Comparison of ENCODE assay signal across 8 cellular contexts in the genomic region with DNA sequence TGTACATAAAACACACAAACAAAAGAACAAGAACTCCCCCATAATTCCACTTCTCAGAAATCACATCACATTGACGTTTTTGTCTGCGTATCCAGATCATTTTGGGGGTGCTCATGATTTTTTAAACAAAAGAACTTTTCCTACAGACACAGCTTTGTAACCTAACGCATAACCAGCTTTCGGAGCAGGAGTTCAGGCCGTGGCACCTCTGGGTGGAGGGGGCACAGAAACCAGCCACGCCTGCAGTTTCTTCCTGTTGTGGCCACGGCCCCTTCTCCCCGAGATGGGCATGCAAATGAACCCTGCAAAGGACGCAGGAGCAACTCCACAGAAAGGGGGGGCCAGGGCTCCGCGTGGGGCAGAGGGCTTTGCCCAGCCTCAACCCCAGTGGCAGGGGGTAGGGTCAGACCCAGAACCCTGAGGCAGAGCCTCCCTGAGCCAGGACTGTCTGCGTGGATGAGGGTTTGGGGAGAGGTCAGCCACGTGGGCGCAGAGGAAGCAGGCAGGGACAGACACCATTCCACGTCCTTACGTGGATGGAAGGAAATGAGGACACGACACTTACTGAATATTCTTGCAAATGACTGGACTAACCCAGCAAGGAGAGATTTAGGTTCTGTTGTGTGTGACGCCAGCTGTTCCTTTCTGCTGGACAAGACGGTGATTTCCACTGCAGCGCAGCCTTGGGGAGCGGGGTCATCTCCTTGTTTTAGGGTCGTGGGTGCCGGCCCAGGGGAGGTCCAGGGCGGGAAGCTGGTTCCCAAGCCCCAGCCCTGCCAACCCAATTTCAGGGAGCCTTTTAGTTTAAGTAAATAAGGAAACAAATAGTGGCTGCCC.
A peak's percentile ranks its signal among the peaks of the same experiment; 100 is the strongest.
DNase-seq lines count a peak whose midpoint lies in the region; ATAC-seq, FAIRE-seq and TF ChIP-seq lines count a peak whose summit lies in the region.

No MANE protein-coding gene starts in this region.

- H3K36me3 ChIP-seq in Loucy (ENCODE audit: insufficient read depth, low read length): peaks cover 25% of the 10 kb centered on the region; the same call in 1 of the 2 replicates
- peaks cover 3 to 8% of the 10 kb centered on the region in 2 experiments for H3K36me3 ChIP-seq in GM12878 (ENCODE audit: control insufficient read depth in 2 of 2, insufficient read depth in 2 of 2, low read length in 1 of 2)
- H3K36me3 ChIP-seq in osteoblast (ENCODE audit: insufficient read depth, low read length): peaks cover 13% of the 10 kb centered on the region
- no peaks in the 10 kb centered on the region for H3K36me3 ChIP-seq in small intestine (ENCODE audit: control insufficient read depth in 2 of 2, insufficient read depth in 2 of 2, low read length in 2 of 2)

- in situ Hi-C loops in GM12878 (cut with MboI): loop anchor here (5.0 kb wide), 1 partner anchor 59 kb away; no protein-coding TSS in a partner anchor

- DNase-seq in GM12878 (ENCODE audit: low read depth, low spot score): no peak
- peak; percentile 48 for DNase-seq in osteoblast (ENCODE audit: insufficient read length, low spot score, missing footprints)
- DNase-seq in small intestine: no peak
- DNase-seq in inferior parietal cortex (ENCODE audit: extremely low spot score): no peak
- no peak for DNase-seq in GM10266 (ENCODE audit: extremely low spot score)
- no peak for DNase-seq in NCI-H2171 treated with DMSO at 0.1 percent for 48 hours (lab: John Stamatoyannopoulos, UW)

- no peak for TF ChIP-seq POLR2A in GM12878 (IDR thresholded peaks at IDR 0.05; ENCODE audit: low read depth, low read length)

- 19% methylated on average over 24 of the region's 24 CpGs for WGBS in GM12878 (ENCODE audit: insufficient coverage, insufficient replicate concordance, low lambda C conversion rate, missing lambda C conversion rate)
- 66 to 78% (median 67%) methylated on average over 24 of the region's 24 CpGs for WGBS in small intestine, 3 donors

- TF ChIP-seq CTCF in Loucy (conservative IDR thresholded peaks at IDR 0.05; ENCODE audit: low read length) (no peak), GM12878 (IDR thresholded peaks at IDR 0.05 in 2 of 3, conservative IDR thresholded peaks at IDR 0.05 in 1 of 3; ENCODE audit: control insufficient read depth in 2 of 3, extremely low read depth in 1 of 3, insufficient read depth in 1 of 3, low read depth in 3 of 3, low read length in 3 of 3) (no peak), osteoblast (IDR thresholded peaks at IDR 0.05; ENCODE audit: extremely low read depth, low read depth, low read length) (no peak), GM10266 (IDR thresholded peaks at IDR 0.05; ENCODE audit: control insufficient read depth, insufficient read depth, low read depth, missing control alignments) (no peak)

- H2AFZ ChIP-seq in Loucy (ENCODE audit: low read length) (no peak overlapping the region), GM12878 (ENCODE audit: control insufficient read depth, low read depth, low read length) (no peak overlapping the region; the same call in 1 of the 2 replicates), osteoblast (ENCODE audit: low read length) (no peak overlapping the region)

- no peaks in the 10 kb centered on the region for H3K27me3 ChIP-seq in Loucy (ENCODE audit: insufficient read depth, low read length, poor library complexity, severe bottlenecking)
- no peaks in the 10 kb centered on the region for H3K27me3 ChIP-seq in GM12878 (replicated peaks in 1 of 2; ENCODE audit: control insufficient read depth in 2 of 2, insufficient read depth in 2 of 2, low read length in 1 of 2)
- H3K27me3 ChIP-seq in osteoblast (ENCODE audit: insufficient read depth, low read length): no peaks in the 10 kb centered on the region
- no peaks in the 10 kb centered on the region for H3K27me3 ChIP-seq in small intestine (ENCODE audit: control insufficient read depth in 2 of 2, insufficient read depth in 2 of 2, low read length in 2 of 2)

- H3K4me1 ChIP-seq in Loucy (ENCODE audit: insufficient read depth, low read length, poor library complexity, severe bottlenecking): peaks cover 40% of the 10 kb centered on the region
- H3K4me1 ChIP-seq in GM12878 (ENCODE audit: control insufficient read depth, insufficient read depth, low read length): peaks cover 50% of the 10 kb centered on the region
- peaks cover 57% of the 10 kb centered on the region for H3K4me1 ChIP-seq in osteoblast (ENCODE audit: insufficient read depth, low read length)
- H3K4me1 ChIP-seq in small intestine (ENCODE audit: control insufficient read depth in 2 of 2, insufficient read depth in 1 of 2, low read depth in 1 of 2, low read length in 1 of 2): peaks cover 0 to 2% of the 10 kb centered on the region in 2 donors

- H3K9me3 ChIP-seq in Loucy (ENCODE audit: insufficient read depth, low read depth, low read length) (no peaks in the 10 kb centered on the region), GM12878 (replicated peaks; ENCODE audit: control insufficient read depth, insufficient read depth, low read length) (no peaks in the 10 kb centered on the region), osteoblast (ENCODE audit: low read depth, low read length) (no peaks in the 10 kb centered on the region), small intestine (ENCODE audit: control insufficient read depth, low read depth) (no peaks in the 10 kb centered on the region)

- H3K4me2 ChIP-seq in Loucy (ENCODE audit: low read depth, low read length, poor library complexity, severe bottlenecking) (peak overlapping the region; percentile 47), GM12878 (ENCODE audit: control insufficient read depth, insufficient read depth) (peak overlapping the region; percentile 87), osteoblast (ENCODE audit: insufficient read depth, low read length) (peak overlapping the region; percentile 72)

- FAIRE-seq in GM12878 (lab: Jason Lieb, UNC) (peak; percentile 71), small intestine (lab: Jason Lieb, UNC) (no peak)

- TF ChIP-seq RAD21 in GM12878 (IDR thresholded peaks at IDR 0.05; ENCODE audit: insufficient read depth, low read depth, low read length): no peak

- peaks cover 12% of the 10 kb centered on the region for H4K20me1 ChIP-seq in Loucy (ENCODE audit: insufficient read depth, low read length, poor library complexity, severe bottlenecking)
- no peaks in the 10 kb centered on the region for H4K20me1 ChIP-seq in GM12878 (ENCODE audit: control insufficient read depth, insufficient read depth)
- H4K20me1 ChIP-seq in osteoblast (ENCODE audit: insufficient read depth, low read length): no peaks in the 10 kb centered on the region

- H3K4me3 ChIP-seq in Loucy (ENCODE audit: low read length, poor library complexity, severe bottlenecking) (peak overlapping the region; percentile 14), GM12878 (peak overlapping the region; percentile 17), osteoblast (ENCODE audit: insufficient read depth, low read length) (peak overlapping the region; percentile 43), small intestine (ENCODE audit: low read depth in 1 of 2, low read length in 2 of 2) (no peak overlapping the region)

- H3K9me2 ChIP-seq in Loucy (replicated peaks; ENCODE audit: low read depth, low read length): no peaks in the 10 kb centered on the region

- H3K9ac ChIP-seq in Loucy (ENCODE audit: low read depth, low read length, poor library complexity, severe bottlenecking): peak overlapping the region; percentile 10
- H3K9ac ChIP-seq in GM12878 (ENCODE audit: control insufficient read depth, insufficient read depth, low read length): peak overlapping the region; percentile 75

- RAD21 ChIA-PET in GM12878 (lab: Charles Lee; ENCODE audit: unreplicated experiment): interaction anchor here (0.6 to 1.8 kb wide), 7 partner anchors 19 to 155 kb away, joined by 3 to 9 read pairs (median 4); no protein-coding TSS in a partner anchor

- H3K27ac ChIP-seq in GM12878 (ENCODE audit: control insufficient read depth, insufficient read depth) (peak overlapping the region; percentile 91), osteoblast (ENCODE audit: low read depth, low read length) (peak overlapping the region; percentile 94), small intestine (ENCODE audit: low read depth in 1 of 2, low read length in 1 of 2) (peak overlapping the region in 1 of 2 donors; percentile 95)

- H3F3A ChIP-seq in Loucy (ENCODE audit: low read depth): 0 out of 2 replicates have a peak, but pooled peaks cover 2% of the 10 kb centered on the region

- H3K79me2 ChIP-seq in Loucy (ENCODE audit: insufficient read depth, low read length) (peaks cover 37% of the 10 kb centered on the region), GM12878 (ENCODE audit: control insufficient read depth, insufficient read depth, low read length) (peaks cover 11% of the 10 kb centered on the region), osteoblast (ENCODE audit: insufficient read depth, low read length) (peaks cover 66% of the 10 kb centered on the region)

- no TSS peak for BruUV-seq in GM12878 (replicated peaks; lab: Mats Ljungman, UMichigan)

- ATAC-seq in GM19452 (IDR thresholded peaks at IDR 0.05; ENCODE audit: unreplicated experiment) (peak; percentile 27), GM12878 (peak; percentile 52)

- SMC1A ChIA-PET in GM12878 (lab: Charles Lee; ENCODE audit: uncharacterized antibody, unreplicated experiment): interaction anchor here (0.8 to 1.7 kb wide), 10 partner anchors 10 to 245 kb away, joined by 3 to 9 read pairs (median 4); a partner anchor contains a TSS

- POLR2A ChIA-PET in GM12878 (lab: Charles Lee): interaction anchor here (0.8 kb wide), 1 partner anchor 61 kb away, joined by 5 read pairs; no protein-coding TSS in a partner anchor

- CTCF ChIA-PET in GM12878 (lab: Yijun Ruan, JAX): interaction anchor here (1.2 kb wide), 1 partner anchor 58 kb away, joined by 5 read pairs; no protein-coding TSS in a partner anchor

- intact Hi-C loops in GM12878 (cut with micrococcal nuclease; ENCODE audit: unreplicated experiment): loop anchor here (1.0 to 5.0 kb wide), 4 partner anchors 21 to 159 kb away; no protein-coding TSS in a partner anchor

- peak in 1 of 2 experiments; percentile 38; a peak in 1 of 4 replicates for TF ChIP-seq EP300 in GM12878 (IDR thresholded peaks at IDR 0.05; ENCODE audit: borderline replicate concordance in 1 of 2, control insufficient read depth in 1 of 2, low read depth in 2 of 2, low read length in 2 of 2)

TF ChIP-seq in GM12878, 131 proteins besides CTCF, POLR2A, EP300 and RAD21 (continues in another document):
- no peak for TF ChIP-seq SP1 (IDR thresholded peaks at IDR 0.05; ENCODE audit: low read depth, low read length)
- no peak for TF ChIP-seq NFXL1 (IDR thresholded peaks at IDR 0.05; ENCODE audit: borderline replicate concordance)
- 0 out of 2 replicates have a peak, but pooled peaks have one; percentile 45 for TF ChIP-seq DPF2 (IDR thresholded peaks at IDR 0.05)
- TF ChIP-seq CBX5 (IDR thresholded peaks at IDR 0.05; ENCODE audit: low read depth): no peak
- TF ChIP-seq SREBF2 (IDR thresholded peaks at IDR 0.05; ENCODE audit: low read length): no peak
- 0 out of 2 replicates have a peak, but pooled peaks have one; percentile 17 for TF ChIP-seq SMARCA5 (IDR thresholded peaks at IDR 0.05)
- no peak for TF ChIP-seq KLF5 (IDR thresholded peaks at IDR 0.05; ENCODE audit: partially characterized antibody)
- no peak for TF ChIP-seq ZNF217 (IDR thresholded peaks at IDR 0.05)
- TF ChIP-seq JUND (IDR thresholded peaks at IDR 0.05; ENCODE audit: low read depth, low read length): no peak
- no peak for TF ChIP-seq ZNF207 (IDR thresholded peaks at IDR 0.05; ENCODE audit: borderline replicate concordance)

Comparison
In these comparisons a context has a peak if more than half of its experiments do, and no peak if none do; other contexts are left out.
1. H3K4me3 ChIP-seq: peak in Loucy (single experiment), GM12878 (single experiment) and osteoblast (single experiment); none in small intestine (0 of 2).
2. Peak in every context shown above with its lines, with median percentiles within 50 percentile points of each other: H3K4me2 ChIP-seq.